In the genomic region with DNA sequence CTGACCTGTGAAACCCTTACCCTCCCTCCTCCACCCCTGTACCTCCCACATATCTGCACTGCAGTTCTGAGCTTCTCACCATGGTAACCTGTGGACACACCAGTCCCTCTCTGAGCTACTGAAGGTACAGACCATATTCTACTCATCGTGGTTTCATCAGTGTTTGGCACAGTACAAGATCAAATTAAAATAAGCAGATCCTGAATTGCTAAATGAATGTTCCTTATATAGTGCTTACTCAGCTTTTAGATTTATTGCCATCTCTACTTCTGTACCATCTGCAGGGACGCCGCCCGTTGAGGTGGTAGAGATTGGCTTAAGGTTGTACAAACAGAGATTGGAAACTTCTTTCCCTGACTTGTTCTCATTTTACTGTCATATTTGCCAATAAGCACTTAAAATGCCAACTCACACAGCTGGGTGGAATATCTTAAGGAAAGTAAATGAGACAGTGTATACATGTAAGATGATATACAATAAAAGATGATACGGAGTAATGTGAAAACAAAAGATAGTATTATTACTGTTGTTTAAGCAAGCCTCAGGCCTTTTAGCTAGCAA, we compare ENCODE assay signal across 14 cellular contexts.
"Had no signal": no experiment of that assay in that cellular context is flagged by ENCODE, and none has a peak within 500 bp of the region (broad histone marks: within the 10 kb centered on the region; RNA-seq: fewer than 3 reads in every experiment).

No MANE protein-coding gene starts in this region.

- FAIRE-seq: colon had no signal

- DNase-seq: activated CD4-positive, alpha-beta T cell treated with anti-CD3 and anti-CD28 coated beads for 48 hours; activated naive CD4-positive, alpha-beta T cell; effector CD4-positive, alpha-beta T cell; hypothalamus; natural killer cell; spleen; stimulated activated CD4-positive, alpha-beta T cell treated with anti-CD3 and anti-CD28 coated beads, Interleukin-1b, Interleukin-23, amount 100 ng/mL, for 48 hours; T-cell; T1000; trophoblast cell had no signal

- H3K27ac ChIP-seq: spleen had no signal

- H3K4me1 ChIP-seq: spleen had no signal

- H3K4me3 ChIP-seq: lung, spleen had no signal

- ATAC-seq: natural killer cell; sciatic nerve; stimulated activated memory B cell treated with anti-CD40 and anti-IgM and Interleukin-4, amounts not matched to agents 10 μg/mL and 1 μg/mL and 100 μg/mL, for 72 hours; T-cell had no signal

- H3K36me3 ChIP-seq: spleen had no signal

- H3K9me3 ChIP-seq: spleen had no signal
